In the genomic region with DNA sequence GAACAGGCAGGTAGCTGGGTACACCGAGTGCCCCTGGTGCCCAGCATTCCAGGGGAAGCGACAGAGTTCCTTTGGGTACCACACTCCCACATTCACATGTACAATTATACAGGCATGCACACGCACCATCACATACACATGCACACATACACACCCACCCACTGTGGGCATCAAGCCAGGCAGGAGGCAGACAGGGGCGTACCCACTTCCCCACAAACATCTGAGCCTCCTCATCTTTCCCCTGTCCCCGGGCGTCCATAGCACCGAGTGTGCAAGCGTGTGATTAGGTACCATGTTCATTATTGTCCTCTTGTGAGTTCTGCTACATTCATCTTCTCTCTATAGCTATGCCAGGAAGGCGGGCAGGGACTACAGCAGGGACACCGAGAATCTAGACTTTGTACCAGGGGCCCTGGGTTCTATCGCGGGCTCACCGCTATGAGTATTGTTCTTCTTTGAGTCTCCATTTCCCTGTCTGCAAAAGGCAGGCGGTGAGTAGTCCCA, we compare ENCODE assay signal across 1 cellular context.
TF ChIP-seq lines count a peak whose summit lies in the region.

No MANE protein-coding gene starts in this region.

TF ChIP-seq in HepG2, 621 proteins besides CTCF, POLR2A, EP300 and RAD21 (continued from another document and continues in another):
- TF ChIP-seq ZNF460 (CRISPR knock-in tag; IDR thresholded peaks at IDR 0.05; ENCODE audit: borderline replicate concordance) (no peak), DPF2 (CRISPR knock-in tag; IDR thresholded peaks at IDR 0.05; ENCODE audit: borderline replicate concordance, low read depth) (0 out of 2 replicates have a peak, but pooled peaks have one; percentile 9), HOXA7 (CRISPR knock-in tag; IDR thresholded peaks at IDR 0.05) (no peak), JARID2 (CRISPR knock-in tag; IDR thresholded peaks at IDR 0.05; ENCODE audit: insufficient replicate concordance) (no peak), SOX5 (CRISPR knock-in tag; IDR thresholded peaks at IDR 0.05; ENCODE audit: borderline replicate concordance) (peak; percentile 29; the same call in 1 of the 2 replicates), NBN (conservative IDR thresholded peaks at IDR 0.05) (no peak), ZNF607 (CRISPR knock-in tag; IDR thresholded peaks at IDR 0.05; ENCODE audit: borderline replicate concordance) (no peak), MBD4 (IDR thresholded peaks at IDR 0.05; ENCODE audit: borderline replicate concordance, low read length) (no peak), ZNF431 (CRISPR knock-in tag; IDR thresholded peaks at IDR 0.05; ENCODE audit: borderline replicate concordance, low read depth) (no peak), ZNF816 (CRISPR knock-in tag; IDR thresholded peaks at IDR 0.05; ENCODE audit: borderline replicate concordance) (no peak), YEATS4 (CRISPR knock-in tag; IDR thresholded peaks at IDR 0.05; ENCODE audit: borderline replicate concordance) (no peak), ZNF234 (CRISPR knock-in tag; conservative IDR thresholded peaks at IDR 0.05) (no peak), ZNF160 (CRISPR knock-in tag; IDR thresholded peaks at IDR 0.05) (no peak), ZNF615 (CRISPR knock-in tag; IDR thresholded peaks at IDR 0.05; ENCODE audit: borderline replicate concordance) (no peak), TGIF2 (CRISPR knock-in tag; IDR thresholded peaks at IDR 0.05) (no peak), SNAI1 (CRISPR knock-in tag; IDR thresholded peaks at IDR 0.05; ENCODE audit: borderline replicate concordance) (no peak), TAF15 (IDR thresholded peaks at IDR 0.05; ENCODE audit: low read depth, low read length, poor library complexity, severe bottlenecking) (no peak), FOSL2 (CRISPR knock-in tag; IDR thresholded peaks at IDR 0.05) (no peak), CBFB (CRISPR knock-in tag; IDR thresholded peaks at IDR 0.05) (no peak), ZNF878 (CRISPR knock-in tag; IDR thresholded peaks at IDR 0.05) (no peak), ZNF652 (CRISPR knock-in tag; IDR thresholded peaks at IDR 0.05; ENCODE audit: borderline replicate concordance, low read depth) (no peak), ZFP1 (CRISPR knock-in tag; IDR thresholded peaks at IDR 0.05) (no peak)
- TF ChIP-seq, protein P1, sequence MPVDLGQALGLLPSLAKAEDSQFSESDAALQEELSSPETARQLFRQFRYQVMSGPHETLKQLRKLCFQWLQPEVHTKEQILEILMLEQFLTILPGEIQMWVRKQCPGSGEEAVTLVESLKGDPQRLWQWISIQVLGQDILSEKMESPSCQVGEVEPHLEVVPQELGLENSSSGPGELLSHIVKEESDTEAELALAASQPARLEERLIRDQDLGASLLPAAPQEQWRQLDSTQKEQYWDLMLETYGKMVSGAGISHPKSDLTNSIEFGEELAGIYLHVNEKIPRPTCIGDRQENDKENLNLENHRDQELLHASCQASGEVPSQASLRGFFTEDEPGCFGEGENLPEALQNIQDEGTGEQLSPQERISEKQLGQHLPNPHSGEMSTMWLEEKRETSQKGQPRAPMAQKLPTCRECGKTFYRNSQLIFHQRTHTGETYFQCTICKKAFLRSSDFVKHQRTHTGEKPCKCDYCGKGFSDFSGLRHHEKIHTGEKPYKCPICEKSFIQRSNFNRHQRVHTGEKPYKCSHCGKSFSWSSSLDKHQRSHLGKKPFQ (CRISPR knock-in tag; IDR thresholded peaks at IDR 0.05; ENCODE audit: insufficient replicate concordance) = no peak
- TF ChIP-seq, protein P2, sequence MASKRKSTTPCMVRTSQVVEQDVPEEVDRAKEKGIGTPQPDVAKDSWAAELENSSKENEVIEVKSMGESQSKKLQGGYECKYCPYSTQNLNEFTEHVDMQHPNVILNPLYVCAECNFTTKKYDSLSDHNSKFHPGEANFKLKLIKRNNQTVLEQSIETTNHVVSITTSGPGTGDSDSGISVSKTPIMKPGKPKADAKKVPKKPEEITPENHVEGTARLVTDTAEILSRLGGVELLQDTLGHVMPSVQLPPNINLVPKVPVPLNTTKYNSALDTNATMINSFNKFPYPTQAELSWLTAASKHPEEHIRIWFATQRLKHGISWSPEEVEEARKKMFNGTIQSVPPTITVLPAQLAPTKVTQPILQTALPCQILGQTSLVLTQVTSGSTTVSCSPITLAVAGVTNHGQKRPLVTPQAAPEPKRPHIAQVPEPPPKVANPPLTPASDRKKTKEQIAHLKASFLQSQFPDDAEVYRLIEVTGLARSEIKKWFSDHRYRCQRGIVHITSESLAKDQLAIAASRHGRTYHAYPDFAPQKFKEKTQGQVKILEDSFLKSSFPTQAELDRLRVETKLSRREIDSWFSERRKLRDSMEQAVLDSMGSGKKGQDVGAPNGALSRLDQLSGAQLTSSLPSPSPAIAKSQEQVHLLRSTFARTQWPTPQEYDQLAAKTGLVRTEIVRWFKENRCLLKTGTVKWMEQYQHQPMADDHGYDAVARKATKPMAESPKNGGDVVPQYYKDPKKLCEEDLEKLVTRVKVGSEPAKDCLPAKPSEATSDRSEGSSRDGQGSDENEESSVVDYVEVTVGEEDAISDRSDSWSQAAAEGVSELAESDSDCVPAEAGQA (IDR thresholded peaks at IDR 0.05; ENCODE audit: low read depth) = no peak
- TF ChIP-seq, protein P2 (CRISPR knock-in tag; IDR thresholded peaks at IDR 0.05; ENCODE audit: borderline replicate concordance) = no peak
- TF ChIP-seq, protein P3, sequence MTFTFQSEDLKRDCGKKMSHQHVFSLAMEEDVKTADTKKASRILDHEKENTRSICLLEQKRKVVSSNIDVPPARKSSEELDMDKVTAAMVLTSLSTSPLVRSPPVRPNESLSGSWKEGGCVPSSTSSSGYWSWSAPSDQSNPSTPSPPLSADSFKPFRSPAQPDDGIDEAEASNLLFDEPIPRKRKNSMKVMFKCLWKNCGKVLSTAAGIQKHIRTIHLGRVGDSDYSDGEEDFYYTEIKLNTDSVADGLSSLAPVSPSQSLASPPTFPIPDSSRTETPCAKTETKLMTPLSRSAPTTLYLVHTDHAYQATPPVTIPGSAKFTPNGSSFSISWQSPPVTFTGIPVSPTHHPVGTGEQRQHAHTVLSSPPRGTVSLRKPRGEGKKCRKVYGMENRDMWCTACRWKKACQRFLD (CRISPR knock-in tag; IDR thresholded peaks at IDR 0.05; ENCODE audit: borderline replicate concordance) = no peak
- TF ChIP-seq, protein P4, sequence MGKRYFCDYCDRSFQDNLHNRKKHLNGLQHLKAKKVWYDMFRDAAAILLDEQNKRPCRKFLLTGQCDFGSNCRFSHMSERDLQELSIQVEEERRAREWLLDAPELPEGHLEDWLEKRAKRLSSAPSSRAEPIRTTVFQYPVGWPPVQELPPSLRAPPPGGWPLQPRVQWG (CRISPR knock-in tag; IDR thresholded peaks at IDR 0.05; ENCODE audit: borderline replicate concordance, low read depth) = no peak
- TF ChIP-seq, protein P5, sequence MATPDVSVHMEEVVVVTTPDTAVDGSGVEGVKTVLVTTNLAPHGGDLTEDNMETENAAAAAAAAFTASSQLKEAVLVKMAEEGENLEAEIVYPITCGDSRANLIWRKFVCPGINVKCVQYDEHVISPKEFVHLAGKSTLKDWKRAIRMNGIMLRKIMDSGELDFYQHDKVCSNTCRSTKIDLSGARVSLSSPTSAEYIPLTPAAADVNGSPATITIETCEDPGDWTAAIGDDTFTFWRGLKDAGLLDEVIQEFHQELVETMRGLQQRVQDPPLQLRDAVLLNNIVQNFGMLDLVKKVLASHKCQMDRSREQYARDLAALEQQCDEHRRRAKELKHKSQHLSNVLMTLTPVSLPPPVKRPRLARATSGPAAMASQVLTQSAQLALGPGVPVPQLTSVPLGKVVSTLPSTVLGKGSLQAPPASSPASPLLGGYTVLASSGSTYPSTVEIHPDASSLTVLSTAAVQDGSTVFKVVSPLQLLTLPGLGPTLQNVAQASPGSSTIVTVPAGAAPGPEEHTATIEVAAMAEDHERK (CRISPR knock-in tag; IDR thresholded peaks at IDR 0.05; ENCODE audit: low read depth) = no peak
- TF ChIP-seq, protein P6, sequence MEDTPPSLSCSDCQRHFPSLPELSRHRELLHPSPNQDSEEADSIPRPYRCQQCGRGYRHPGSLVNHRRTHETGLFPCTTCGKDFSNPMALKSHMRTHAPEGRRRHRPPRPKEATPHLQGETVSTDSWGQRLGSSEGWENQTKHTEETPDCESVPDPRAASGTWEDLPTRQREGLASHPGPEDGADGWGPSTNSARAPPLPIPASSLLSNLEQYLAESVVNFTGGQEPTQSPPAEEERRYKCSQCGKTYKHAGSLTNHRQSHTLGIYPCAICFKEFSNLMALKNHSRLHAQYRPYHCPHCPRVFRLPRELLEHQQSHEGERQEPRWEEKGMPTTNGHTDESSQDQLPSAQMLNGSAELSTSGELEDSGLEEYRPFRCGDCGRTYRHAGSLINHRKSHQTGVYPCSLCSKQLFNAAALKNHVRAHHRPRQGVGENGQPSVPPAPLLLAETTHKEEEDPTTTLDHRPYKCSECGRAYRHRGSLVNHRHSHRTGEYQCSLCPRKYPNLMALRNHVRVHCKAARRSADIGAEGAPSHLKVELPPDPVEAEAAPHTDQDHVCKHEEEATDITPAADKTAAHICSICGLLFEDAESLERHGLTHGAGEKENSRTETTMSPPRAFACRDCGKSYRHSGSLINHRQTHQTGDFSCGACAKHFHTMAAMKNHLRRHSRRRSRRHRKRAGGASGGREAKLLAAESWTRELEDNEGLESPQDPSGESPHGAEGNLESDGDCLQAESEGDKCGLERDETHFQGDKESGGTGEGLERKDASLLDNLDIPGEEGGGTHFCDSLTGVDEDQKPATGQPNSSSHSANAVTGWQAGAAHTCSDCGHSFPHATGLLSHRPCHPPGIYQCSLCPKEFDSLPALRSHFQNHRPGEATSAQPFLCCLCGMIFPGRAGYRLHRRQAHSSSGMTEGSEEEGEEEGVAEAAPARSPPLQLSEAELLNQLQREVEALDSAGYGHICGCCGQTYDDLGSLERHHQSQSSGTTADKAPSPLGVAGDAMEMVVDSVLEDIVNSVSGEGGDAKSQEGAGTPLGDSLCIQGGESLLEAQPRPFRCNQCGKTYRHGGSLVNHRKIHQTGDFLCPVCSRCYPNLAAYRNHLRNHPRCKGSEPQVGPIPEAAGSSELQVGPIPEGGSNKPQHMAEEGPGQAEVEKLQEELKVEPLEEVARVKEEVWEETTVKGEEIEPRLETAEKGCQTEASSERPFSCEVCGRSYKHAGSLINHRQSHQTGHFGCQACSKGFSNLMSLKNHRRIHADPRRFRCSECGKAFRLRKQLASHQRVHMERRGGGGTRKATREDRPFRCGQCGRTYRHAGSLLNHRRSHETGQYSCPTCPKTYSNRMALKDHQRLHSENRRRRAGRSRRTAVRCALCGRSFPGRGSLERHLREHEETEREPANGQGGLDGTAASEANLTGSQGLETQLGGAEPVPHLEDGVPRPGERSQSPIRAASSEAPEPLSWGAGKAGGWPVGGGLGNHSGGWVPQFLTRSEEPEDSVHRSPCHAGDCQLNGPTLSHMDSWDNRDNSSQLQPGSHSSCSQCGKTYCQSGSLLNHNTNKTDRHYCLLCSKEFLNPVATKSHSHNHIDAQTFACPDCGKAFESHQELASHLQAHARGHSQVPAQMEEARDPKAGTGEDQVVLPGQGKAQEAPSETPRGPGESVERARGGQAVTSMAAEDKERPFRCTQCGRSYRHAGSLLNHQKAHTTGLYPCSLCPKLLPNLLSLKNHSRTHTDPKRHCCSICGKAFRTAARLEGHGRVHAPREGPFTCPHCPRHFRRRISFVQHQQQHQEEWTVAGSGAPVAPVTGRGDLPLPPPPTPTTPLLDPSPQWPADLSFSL (CRISPR knock-in tag; IDR thresholded peaks at IDR 0.05) = no peak
- TF ChIP-seq, protein P7, sequence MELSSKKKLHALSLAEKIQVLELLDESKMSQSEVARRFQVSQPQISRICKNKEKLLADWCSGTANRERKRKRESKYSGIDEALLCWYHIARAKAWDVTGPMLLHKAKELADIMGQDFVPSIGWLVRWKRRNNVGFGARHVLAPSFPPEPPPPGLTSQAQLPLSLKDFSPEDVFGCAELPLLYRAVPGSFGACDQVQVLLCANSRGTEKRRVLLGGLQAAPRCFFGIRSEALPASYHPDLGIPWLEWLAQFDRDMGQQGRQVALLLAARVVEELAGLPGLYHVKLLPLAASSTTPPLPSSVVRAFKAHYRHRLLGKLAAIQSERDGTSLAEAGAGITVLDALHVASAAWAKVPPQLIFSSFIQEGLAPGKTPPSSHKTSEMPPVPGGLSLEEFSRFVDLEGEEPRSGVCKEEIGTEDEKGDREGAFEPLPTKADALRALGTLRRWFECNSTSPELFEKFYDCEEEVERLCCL (CRISPR knock-in tag; IDR thresholded peaks at IDR 0.05; ENCODE audit: borderline replicate concordance) = no peak
- TF ChIP-seq, protein P8, sequence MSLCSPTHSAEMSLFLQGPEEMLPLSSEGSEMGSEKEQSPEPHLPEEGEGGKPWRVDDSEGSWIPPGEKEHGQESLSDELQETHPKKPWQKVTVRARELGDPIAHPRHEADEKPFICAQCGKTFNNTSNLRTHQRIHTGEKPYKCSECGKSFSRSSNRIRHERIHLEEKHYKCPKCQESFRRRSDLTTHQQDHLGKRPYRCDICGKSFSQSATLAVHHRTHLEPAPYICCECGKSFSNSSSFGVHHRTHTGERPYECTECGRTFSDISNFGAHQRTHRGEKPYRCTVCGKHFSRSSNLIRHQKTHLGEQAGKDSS (CRISPR knock-in tag; IDR thresholded peaks at IDR 0.05; ENCODE audit: borderline replicate concordance, low read depth) = no peak
